Comparison of ENCODE assay signal across 1 cellular context in genomic region chr17:76569607-76570279, GRCh38.
TF ChIP-seq lines count a peak whose summit lies in the region.

No MANE protein-coding gene starts in this region.

TF ChIP-seq in HCT116, 20 proteins besides CTCF, POLR2A, EP300 and RAD21 (continued from another document):
- no peak for TF ChIP-seq ZBTB33 (IDR thresholded peaks at IDR 0.05; ENCODE audit: extremely low read depth, insufficient replicate concordance, low read length)
